In genomic region chr7:11817111-11817710, GRCh38 we compare ENCODE assay signal across 22 cellular contexts. TPM values are rescaled to one million over a fixed set of nuclear protein-coding genes. Genes with fewer than 3 reads are reported as not detected.
"Had no signal": no experiment of that assay in that cellular context is flagged by ENCODE, and none has a peak within 500 bp of the region (broad histone marks: within the 10 kb centered on the region; RNA-seq: fewer than 3 reads in every experiment).

No MANE protein-coding gene starts in this region.

- H3K4me1 ChIP-seq: left ventricle myocardium inferior, pancreas, right lobe of liver, testis had no signal

- ATAC-seq: activated CD4-positive, CD25-positive, alpha-beta regulatory T cell treated with anti-CD3 and anti-CD28 coated beads, Interleukin-2, amount 50 U/mL, for 24 hours; activated CD8-positive, alpha-beta T cell treated with anti-CD3 and anti-CD28 coated beads, Interleukin-2, amount 10 ng/mL, durations not matched to agents 7 days and 5 days; naive thymus-derived CD4-positive, alpha-beta T cell; pancreas; right lobe of liver; stimulated activated effector memory CD8-positive, alpha-beta T cell treated with anti-CD3 and anti-CD28 coated beads, Interleukin-12 subunit alpha, Interleukin-12 subunit beta, amount 100 ng/mL, for 72 hours had no signal

- H3K27me3 Mint-ChIP-seq: activated CD4-positive, alpha-beta T cell treated with anti-CD3 and anti-CD28 coated beads, Interleukin-2, amount 10 ng/mL, durations not matched to agents 7 days and 5 days; activated T-cell treated with anti-CD3 and anti-CD28 coated beads, Interleukin-2, amount 50 U/mL, for 24 hours; central memory CD8-positive, alpha-beta T cell; memory B cell; naive thymus-derived CD4-positive, alpha-beta T cell had no signal

- H3K27me3 ChIP-seq: hepatocyte, pancreas, right lobe of liver, testis, upper lobe of left lung had no signal

- H2AFZ ChIP-seq: hepatocyte had no signal

- DNase-seq: activated CD4-positive, alpha-beta T cell treated with anti-CD3 and anti-CD28 coated beads, Interleukin-2, amount 10 ng/mL, durations not matched to agents 7 days and 5 days; activated CD8-positive, alpha-beta T cell treated with anti-CD3 and anti-CD28 coated beads, Interleukin-2, amount 10 ng/mL, durations not matched to agents 7 days and 5 days; activated naive CD4-positive, alpha-beta T cell treated with Interleukin-2 at 50 U/mL for 16 hours; activated T-cell treated with anti-CD3 and anti-CD28 coated beads, Interleukin-2, amount 50 U/mL, for 24 hours; kidney; left ventricle myocardium inferior; naive thymus-derived CD4-positive, alpha-beta T cell; pancreas; right lobe of liver; stimulated activated CD4-positive, alpha-beta T cell treated with anti-CD3 and anti-CD28 coated beads, Interleukin-4, amount 100 ng/mL, for 24 hours; T-helper 1 cell; T-helper 9 cell; testis; upper lobe of left lung had no signal

- H3K36me3 Mint-ChIP-seq: memory B cell; stimulated activated effector memory CD8-positive, alpha-beta T cell treated with anti-CD3 and anti-CD28 coated beads, Interleukin-12 subunit alpha, Interleukin-12 subunit beta, amount 100 ng/mL, for 72 hours had no signal

- H3K4me3 ChIP-seq: coronary artery, hepatocyte, left ventricle myocardium inferior, pancreas, right lobe of liver, smooth muscle cell, testis, upper lobe of left lung had no signal

- H3K27ac ChIP-seq: coronary artery, hepatocyte, left ventricle myocardium inferior, pancreas, right lobe of liver, testis, upper lobe of left lung had no signal

- H3K27ac Mint-ChIP-seq: activated CD4-positive, alpha-beta T cell treated with anti-CD3 and anti-CD28 coated beads, Interleukin-2, amount 10 ng/mL, durations not matched to agents 7 days and 5 days; activated CD8-positive, alpha-beta T cell treated with anti-CD3 and anti-CD28 coated beads, Interleukin-2, amount 10 ng/mL, durations not matched to agents 7 days and 5 days; activated T-cell treated with anti-CD3 and anti-CD28 coated beads, Interleukin-2, amount 50 U/mL, for 24 hours; activated T-helper 2 cell treated with anti-CD3 and anti-CD28 coated beads, Interferon-gamma antibody, Interleukin-2, Interleukin-4, amounts not matched to agents 10 μg/mL and 5 μg/mL and 100 μg/mL, durations not matched to agents 14 hours and 24 hours and 36 hours; memory B cell; naive thymus-derived CD4-positive, alpha-beta T cell; stimulated activated effector memory CD8-positive, alpha-beta T cell treated with anti-CD3 and anti-CD28 coated beads, Interleukin-12 subunit alpha, Interleukin-12 subunit beta, amount 100 ng/mL, for 72 hours had no signal

- H3K4me3 Mint-ChIP-seq: activated CD4-positive, alpha-beta T cell treated with anti-CD3 and anti-CD28 coated beads, Interleukin-2, amount 10 ng/mL, durations not matched to agents 7 days and 5 days; activated CD8-positive, alpha-beta T cell treated with anti-CD3 and anti-CD28 coated beads, Interleukin-2, amount 10 ng/mL, durations not matched to agents 7 days and 5 days; activated T-cell treated with anti-CD3 and anti-CD28 coated beads, Interleukin-2, amount 50 U/mL, for 24 hours; central memory CD8-positive, alpha-beta T cell; memory B cell; naive thymus-derived CD4-positive, alpha-beta T cell; stimulated activated effector memory CD8-positive, alpha-beta T cell treated with anti-CD3 and anti-CD28 coated beads, Interleukin-12 subunit alpha, Interleukin-12 subunit beta, amount 100 ng/mL, for 72 hours had no signal

- H3K4me1 Mint-ChIP-seq: activated CD4-positive, alpha-beta T cell treated with anti-CD3 and anti-CD28 coated beads, Interleukin-2, amount 10 ng/mL, durations not matched to agents 7 days and 5 days; central memory CD8-positive, alpha-beta T cell; memory B cell; naive thymus-derived CD4-positive, alpha-beta T cell; stimulated activated effector memory CD8-positive, alpha-beta T cell treated with anti-CD3 and anti-CD28 coated beads, Interleukin-12 subunit alpha, Interleukin-12 subunit beta, amount 100 ng/mL, for 72 hours had no signal

- H3K9me3 Mint-ChIP-seq: activated CD4-positive, alpha-beta T cell treated with anti-CD3 and anti-CD28 coated beads, Interleukin-2, amount 10 ng/mL, durations not matched to agents 7 days and 5 days; activated T-cell treated with anti-CD3 and anti-CD28 coated beads, Interleukin-2, amount 50 U/mL, for 24 hours; activated T-helper 2 cell treated with anti-CD3 and anti-CD28 coated beads, Interferon-gamma antibody, Interleukin-2, Interleukin-4, amounts not matched to agents 10 μg/mL and 5 μg/mL and 100 μg/mL, durations not matched to agents 14 hours and 24 hours and 36 hours had no signal

- H3K36me3 ChIP-seq: left ventricle myocardium inferior, pancreas, right lobe of liver, upper lobe of left lung had no signal

- H3K4me2 ChIP-seq: hepatocyte, smooth muscle cell had no signal

- H3K9me3 ChIP-seq: left ventricle myocardium inferior, pancreas, right lobe of liver, testis, upper lobe of left lung had no signal

- H3K79me2 ChIP-seq: hepatocyte had no signal

RNA-seq across cellular contexts. Expression of gene THSD7A, which starts 14.8 kb away (rescaled TPM):
- total RNA-seq: activated CD4-positive, alpha-beta T cell treated with anti-CD3 and anti-CD28 coated beads, Interleukin-2, amount 10 ng/mL, durations not matched to agents 7 days and 5 days; activated CD8-positive, alpha-beta T cell treated with anti-CD3 and anti-CD28 coated beads, Interleukin-2, amount 10 ng/mL, durations not matched to agents 7 days and 5 days; activated T-helper 2 cell treated with anti-CD3 and anti-CD28 coated beads, Interferon-gamma antibody, Interleukin-2, Interleukin-4, amounts not matched to agents 10 μg/mL and 5 μg/mL and 100 μg/mL, durations not matched to agents 14 hours and 24 hours and 36 hours had no signal
- polyA plus RNA-seq: naive thymus-derived CD4-positive, alpha-beta T cell had no signal
